8 cellular contexts compared by ENCODE assay signal in the genomic region with DNA sequence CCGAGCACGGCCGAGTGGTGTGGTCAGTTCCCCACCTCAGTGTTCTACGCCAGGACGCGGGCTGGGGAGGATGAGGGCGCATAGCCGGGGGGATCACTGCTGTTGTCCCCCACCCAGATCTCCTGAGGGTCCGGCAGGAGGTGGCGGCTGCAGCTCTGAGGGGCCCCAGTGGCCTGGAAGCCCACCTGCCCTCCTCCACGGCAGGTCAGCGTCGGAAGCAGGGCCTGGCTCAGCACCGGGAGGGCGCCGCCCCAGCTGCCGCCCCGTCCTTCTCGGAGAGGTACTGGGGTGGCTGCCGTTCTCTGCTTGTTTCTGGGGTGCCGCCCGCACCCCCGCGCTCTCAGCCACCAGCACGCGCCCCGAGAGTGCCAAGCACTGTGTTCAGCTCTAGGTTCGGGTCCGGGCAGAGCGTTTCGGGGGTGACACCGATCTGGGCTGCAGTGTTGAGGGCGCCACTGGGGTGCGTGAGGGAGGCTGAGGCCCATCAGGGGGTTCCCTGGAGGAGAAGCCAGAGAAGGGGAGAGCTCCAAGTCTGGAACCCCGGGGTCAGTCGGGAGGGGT. TPM values are rescaled to one million over a fixed set of nuclear protein-coding genes. Genes with fewer than 3 reads are reported as not detected.
A peak's percentile ranks its signal among the peaks of the same experiment; 100 is the strongest.
DNase-seq lines count a peak whose midpoint lies in the region; ATAC-seq and TF ChIP-seq lines count a peak whose summit lies in the region.

No MANE protein-coding gene starts in this region.

- H3K27me3 Mint-ChIP-seq in natural killer cell treated with Interleukin-12 subunit alpha and Interleukin-12 subunit beta and Interleukin-15 and Interleukin-18, amount 100 ng/mL, for 72 hours: peaks cover 0 to 10% of the 10 kb centered on the region in 2 donors

- BruUV-seq in mammary epithelial cell (replicated peaks; lab: Mats Ljungman, UMichigan): no TSS peak

- WGBS in mammary epithelial cell (ENCODE audit: low coverage, missing lambda C conversion rate): 25% methylated on average over 15 of the region's 36 CpGs

- H3K9me3 ChIP-seq in HUES6 (ENCODE audit: control insufficient read depth, insufficient read depth, low read depth, low read length) (no peaks in the 10 kb centered on the region), mammary epithelial cell (replicated peaks; ENCODE audit: insufficient read depth, low read length) (no peaks in the 10 kb centered on the region)

- CTCF ChIA-PET in mammary epithelial cell (lab: Charles Lee; ENCODE audit: low non-redundant PET) (no interaction called here), GM10248 (lab: Yijun Ruan, JAX) (interaction anchor here (1.0 to 5.6 kb wide), 3 partner anchors 26 to 43 kb away, joined by 3 to 34 read pairs (median 3); no protein-coding TSS in a partner anchor)

- H3K27me3 ChIP-seq in HUES6 (ENCODE audit: control insufficient read depth, insufficient read depth, low read length) (peaks cover 74% of the 10 kb centered on the region), mammary epithelial cell (ENCODE audit: insufficient read depth, low read length) (peaks cover 31% of the 10 kb centered on the region)

- H3K4me1 Mint-ChIP-seq in natural killer cell treated with Interleukin-12 subunit alpha and Interleukin-12 subunit beta and Interleukin-15 and Interleukin-18, amount 100 ng/mL, for 72 hours (ENCODE audit: low read depth in 2 of 2): peaks cover 0 to 2% of the 10 kb centered on the region in 2 donors

- peaks cover 37% of the 10 kb centered on the region for H3K4me1 ChIP-seq in HUES6 (ENCODE audit: control insufficient read depth, insufficient read depth, low read length)
- peaks cover 22% of the 10 kb centered on the region for H3K4me1 ChIP-seq in mammary epithelial cell (ENCODE audit: insufficient read depth, low read length)

- dilution Hi-C loops in mammary epithelial cell (cut with HindIII; ENCODE audit: low sequenced_read_pairs): no loop called here

- H3K36me3 Mint-ChIP-seq in natural killer cell treated with Interleukin-12 subunit alpha and Interleukin-12 subunit beta and Interleukin-15 and Interleukin-18, amount 100 ng/mL, for 72 hours: no peaks in the 10 kb centered on the region

- no peak overlapping the region for H2AFZ ChIP-seq in mammary epithelial cell (ENCODE audit: low read depth, low read length)

- H3K9ac ChIP-seq in HUES6 (ENCODE audit: low read length): peak overlapping the region; percentile 82
- no peak overlapping the region for H3K9ac ChIP-seq in mammary epithelial cell (ENCODE audit: insufficient read depth, low read length)

- H4K20me1 ChIP-seq in mammary epithelial cell (ENCODE audit: insufficient read depth, low read length): peaks cover 7% of the 10 kb centered on the region

- peak overlapping the region; percentile 80 for H3K4me2 ChIP-seq in mammary epithelial cell (ENCODE audit: insufficient read depth, low read depth, low read length)

- H3K36me3 ChIP-seq in HUES6 (ENCODE audit: control insufficient read depth, insufficient read depth, low read length) (peaks cover 13% of the 10 kb centered on the region), mammary epithelial cell (ENCODE audit: insufficient read depth, low read length) (peaks cover 6% of the 10 kb centered on the region)

- H3K79me2 ChIP-seq in mammary epithelial cell (ENCODE audit: insufficient read depth, low read length): no peaks in the 10 kb centered on the region

- TF ChIP-seq CTCF in AG09309 (IDR thresholded peaks at IDR 0.05; ENCODE audit: control insufficient read depth, insufficient read depth, low read depth, low read length, missing control alignments) (no peak), mammary epithelial cell (conservative IDR thresholded peaks at IDR 0.05 in 1 of 2, IDR thresholded peaks at IDR 0.05 in 1 of 2; ENCODE audit: extremely low read depth in 1 of 2, insufficient read depth in 1 of 2, low read depth in 1 of 2, low read length in 2 of 2) (no peak), GM10248 (IDR thresholded peaks at IDR 0.05; ENCODE audit: control extremely low read depth, extremely low read depth, low read depth, missing control alignments) (no peak)

- peak overlapping the region; percentile 52 for H3K4me3 Mint-ChIP-seq in natural killer cell treated with Interleukin-12 subunit alpha and Interleukin-12 subunit beta and Interleukin-15 and Interleukin-18, amount 100 ng/mL, for 72 hours

- in situ Hi-C loops in mammary epithelial cell (cut with MboI; ENCODE audit: low sequenced_read_pairs in 2 of 2): no loop called here

- intact Hi-C loops in mammary epithelial cell (cut with micrococcal nuclease): no loop called here

- no peak overlapping the region for H3K27ac Mint-ChIP-seq in natural killer cell treated with Interleukin-12 subunit alpha and Interleukin-12 subunit beta and Interleukin-15 and Interleukin-18, amount 100 ng/mL, for 72 hours

- POLR2A ChIA-PET in GM10248 (lab: Yijun Ruan, JAX): no interaction called here

- DNase-seq in AG09309 (ENCODE audit: low read depth) (no peak), mammary epithelial cell (no peak), occipital lobe (lab: John Stamatoyannopoulos, UW) (no peak), NCI-H1105 (lab: John Stamatoyannopoulos, UW) (no peak), GM10248 (ENCODE audit: extremely low spot score) (no peak), mesenteric fat pad (ENCODE audit: low spot score) (no peak)
- DNase-seq in natural killer cell treated with Interleukin-12 subunit alpha and Interleukin-12 subunit beta and Interleukin-15 and Interleukin-18, amount 100 ng/mL, for 72 hours (ENCODE audit: low spot score): no peak

- H3K27ac ChIP-seq in HUES6 (ENCODE audit: low read depth, low read length): no peak overlapping the region
- H3K27ac ChIP-seq in mammary epithelial cell (ENCODE audit: insufficient read depth, low read depth, low read length): no peak overlapping the region

- ATAC-seq in natural killer cell treated with Interleukin-12 subunit alpha and Interleukin-12 subunit beta and Interleukin-15 and Interleukin-18, amount 100 ng/mL, for 72 hours: peak in 1 of 2 donors; percentile 1

- H3K9me3 Mint-ChIP-seq in natural killer cell treated with Interleukin-12 subunit alpha and Interleukin-12 subunit beta and Interleukin-15 and Interleukin-18, amount 100 ng/mL, for 72 hours: no peaks in the 10 kb centered on the region

- H3K4me3 ChIP-seq in AG09309 (ENCODE audit: control insufficient read depth, low read depth, low read length) (peak overlapping the region; percentile 7), HUES6 (ENCODE audit: low read depth, low read length) (peak overlapping the region; percentile 56), mammary epithelial cell (replicated peaks in 1 of 3; ENCODE audit: insufficient read depth in 1 of 3, low read depth in 2 of 3, low read length in 3 of 3) (no peak overlapping the region)

RNA-seq across cellular contexts. Expression of a gene that starts 17.4 kb away (rescaled TPM):
- total RNA-seq in mammary epithelial cell (not detected), occipital lobe (0.16 TPM), mesenteric fat pad (2.8 TPM)
- polyA plus RNA-seq in mammary epithelial cell: not detected
- polyA minus RNA-seq in mammary epithelial cell: not detected
- not detected for total RNA-seq in natural killer cell treated with Interleukin-12 subunit alpha and Interleukin-12 subunit beta and Interleukin-15 and Interleukin-18, amount 100 ng/mL, for 72 hours

RNA-seq across cellular contexts. Expression of a gene that starts 17.9 kb away (rescaled TPM):
- 100 to 1,000 TPM in 1 of 2 donors, 10 to 100 TPM in 1; 62.0 to 124 TPM for total RNA-seq in mammary epithelial cell
- polyA plus RNA-seq in mammary epithelial cell: 84.6 TPM
- polyA minus RNA-seq in mammary epithelial cell: 96.0 TPM
- 100 to 1,000 TPM; 113 to 143 TPM for total RNA-seq in natural killer cell treated with Interleukin-12 subunit alpha and Interleukin-12 subunit beta and Interleukin-15 and Interleukin-18, amount 100 ng/mL, for 72 hours
- total RNA-seq in occipital lobe: 52.7 TPM
- 49.8 TPM for total RNA-seq in mesenteric fat pad

RNA-seq across cellular contexts. Expression of a gene that starts 19.3 kb away (rescaled TPM):
- total RNA-seq in mammary epithelial cell: 10 to 100 TPM in 1 of 2 donors, 1 to 10 TPM in 1; 4.3 to 18.9 TPM
- 12.4 TPM for polyA plus RNA-seq in mammary epithelial cell
- 1.4 TPM for polyA minus RNA-seq in mammary epithelial cell
- total RNA-seq in natural killer cell treated with Interleukin-12 subunit alpha and Interleukin-12 subunit beta and Interleukin-15 and Interleukin-18, amount 100 ng/mL, for 72 hours: 10 to 100 TPM; 19.0 to 27.9 TPM
- total RNA-seq in occipital lobe: 6.1 TPM
- 8.8 TPM for total RNA-seq in mesenteric fat pad

RNA-seq across cellular contexts. Expression of a gene that starts 25.2 kb away (rescaled TPM):
- total RNA-seq in mammary epithelial cell: 10 to 100 TPM in 1 of 2 donors, 1 to 10 TPM in 1; 4.8 to 28.6 TPM
- 4.6 TPM for polyA plus RNA-seq in mammary epithelial cell
- polyA minus RNA-seq in mammary epithelial cell: 9.7 TPM
- total RNA-seq in natural killer cell treated with Interleukin-12 subunit alpha and Interleukin-12 subunit beta and Interleukin-15 and Interleukin-18, amount 100 ng/mL, for 72 hours: 1 to 10 TPM; 1.4 TPM
- not detected for total RNA-seq in occipital lobe
- total RNA-seq in mesenteric fat pad: 0.39 TPM

RNA-seq across cellular contexts. Expression of a gene that starts 40.8 kb away (rescaled TPM):
- total RNA-seq in mammary epithelial cell: not detected
- polyA plus RNA-seq in mammary epithelial cell: not detected
- polyA minus RNA-seq in mammary epithelial cell: not detected
- total RNA-seq in natural killer cell treated with Interleukin-12 subunit alpha and Interleukin-12 subunit beta and Interleukin-15 and Interleukin-18, amount 100 ng/mL, for 72 hours: not detected
- total RNA-seq in occipital lobe: 0.47 TPM
- total RNA-seq in mesenteric fat pad: not detected

Comparison
In these comparisons a context has a peak if more than half of its experiments do, and no peak if none do; other contexts are left out.
1. H3K4me3 ChIP-seq: peak in AG09309 (single experiment) and HUES6 (single experiment); none in mammary epithelial cell (0 of 3).